In the genomic region with DNA sequence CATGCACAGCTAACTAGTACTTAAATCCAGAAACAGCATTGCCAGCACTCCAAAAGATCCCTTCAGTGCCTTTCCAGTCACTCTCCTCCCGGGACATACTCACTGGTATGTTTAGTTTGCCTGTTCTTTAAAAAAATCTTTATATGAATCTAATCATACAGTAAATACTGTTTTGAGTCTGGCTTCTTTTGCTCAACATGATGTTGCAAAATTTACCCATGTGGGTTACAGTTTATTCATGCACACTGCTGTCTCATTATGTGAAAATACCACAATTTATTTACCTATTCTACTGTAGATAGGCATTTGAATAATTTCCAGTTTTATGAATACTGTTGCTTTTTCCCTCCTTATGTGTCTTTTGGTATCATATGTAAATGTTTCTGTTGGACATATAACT, we compare ENCODE assay signal across 1 cellular context.
TF ChIP-seq lines count a peak whose summit lies in the region.

No MANE protein-coding gene starts in this region.

TF ChIP-seq in IMR-90, 13 proteins besides CTCF, POLR2A, EP300 and RAD21 (continued from another document):
- TF ChIP-seq, protein P1, sequence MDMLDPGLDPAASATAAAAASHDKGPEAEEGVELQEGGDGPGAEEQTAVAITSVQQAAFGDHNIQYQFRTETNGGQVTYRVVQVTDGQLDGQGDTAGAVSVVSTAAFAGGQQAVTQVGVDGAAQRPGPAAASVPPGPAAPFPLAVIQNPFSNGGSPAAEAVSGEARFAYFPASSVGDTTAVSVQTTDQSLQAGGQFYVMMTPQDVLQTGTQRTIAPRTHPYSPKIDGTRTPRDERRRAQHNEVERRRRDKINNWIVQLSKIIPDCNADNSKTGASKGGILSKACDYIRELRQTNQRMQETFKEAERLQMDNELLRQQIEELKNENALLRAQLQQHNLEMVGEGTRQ (IDR thresholded peaks at IDR 0.05; ENCODE audit: low read depth, low read length) = no peak
- TF ChIP-seq RCOR1 (IDR thresholded peaks at IDR 0.05; ENCODE audit: insufficient replicate concordance, low read length) = no peak
